Comparison of ENCODE assay signal across 1 cellular context in genomic region chr6:26235240-26235730, GRCh38.
TF ChIP-seq lines count a peak whose summit lies in the region.

No MANE protein-coding gene starts in this region.

TF ChIP-seq in HEK293, 187 proteins besides CTCF, POLR2A, EP300 and RAD21 (continued from another document):
- TF ChIP-seq PRDM10 (tag by site-specific recombination; IDR thresholded peaks at IDR 0.05): peak; percentile 95
